In the genomic region with DNA sequence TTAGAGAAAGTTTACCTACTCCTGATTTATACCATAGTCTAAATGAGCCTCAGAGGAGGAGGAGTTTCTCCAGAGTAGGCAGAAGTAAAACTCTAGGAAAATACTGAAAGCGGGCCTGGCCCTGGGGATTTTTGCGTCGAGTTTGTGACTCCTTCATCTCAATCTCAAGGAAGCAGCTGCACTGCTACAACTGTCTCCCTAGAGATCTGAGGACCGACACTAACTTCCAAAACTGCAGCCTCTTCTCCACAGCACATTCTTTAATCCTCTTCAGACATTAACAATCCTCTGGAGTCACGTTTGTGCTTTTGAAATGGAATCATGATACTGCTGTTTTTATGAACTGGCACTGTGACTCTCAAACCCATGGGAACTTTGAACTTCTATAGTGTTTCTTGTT, we compare ENCODE assay signal across 22 cellular contexts.
DNase-seq lines count a peak whose midpoint lies in the region; ATAC-seq and TF ChIP-seq lines count a peak whose summit lies in the region.
"Had no signal": no experiment of that assay in that cellular context is flagged by ENCODE, and none has a peak within 500 bp of the region (broad histone marks: within the 10 kb centered on the region; RNA-seq: fewer than 3 reads in every experiment).

No MANE protein-coding gene starts in this region.

- H3K27ac ChIP-seq in heart right ventricle (peak overlapping the region in 2 of 10 donors; percentile 29 to 49), right cardiac atrium (ENCODE audit: low read length) (no peak overlapping the region), left ventricle myocardium inferior (replicated peaks) (peak overlapping the region; percentile 17), neural progenitor cell (no peak overlapping the region)
- H3K27ac ChIP-seq: KMS-11, PC-9 had no signal

- no peak overlapping the region for H3K27ac Mint-ChIP-seq in neural progenitor cell
- H3K27ac Mint-ChIP-seq: CD8-positive, alpha-beta memory T cell had no signal

- no peaks in the 10 kb centered on the region for H4K20me1 ChIP-seq in neural progenitor cell (ENCODE audit: low read depth)

- peaks cover 7% of the 10 kb centered on the region for H3K4me1 Mint-ChIP-seq in neural progenitor cell
- H3K4me1 Mint-ChIP-seq: CD8-positive, alpha-beta memory T cell had no signal

- H3K4me3 ChIP-seq in heart right ventricle = no peak overlapping the region
- no peak overlapping the region for H3K4me3 ChIP-seq in right cardiac atrium (ENCODE audit: low read length)
- H3K4me3 ChIP-seq in left ventricle myocardium inferior = no peak overlapping the region
- H3K4me3 ChIP-seq in neural progenitor cell = no peak overlapping the region
- H3K4me3 ChIP-seq: PC-9 had no signal

- H3K36me3 Mint-ChIP-seq in neural progenitor cell = no peaks in the 10 kb centered on the region
- H3K36me3 Mint-ChIP-seq: CD8-positive, alpha-beta memory T cell had no signal

- peaks cover 6% of the 10 kb centered on the region for H3K27me3 Mint-ChIP-seq in neural progenitor cell (ENCODE audit: insufficient read depth, low read depth)
- H3K27me3 Mint-ChIP-seq: CD8-positive, alpha-beta memory T cell had no signal

- H3K9me3 ChIP-seq in heart right ventricle (no peaks in the 10 kb centered on the region), right cardiac atrium (ENCODE audit: control insufficient read depth, low read length) (no peaks in the 10 kb centered on the region), left ventricle myocardium inferior (replicated peaks) (no peaks in the 10 kb centered on the region), neural progenitor cell (ENCODE audit: low read depth) (no peaks in the 10 kb centered on the region)

- peak overlapping the region; percentile 28 for H2AFZ ChIP-seq in neural progenitor cell (replicated peaks)
- H2AFZ ChIP-seq: PC-9 had no signal

- H3K27me3 ChIP-seq in heart right ventricle (no peaks in the 10 kb centered on the region), right cardiac atrium (ENCODE audit: control insufficient read depth, insufficient read depth) (no peaks in the 10 kb centered on the region), left ventricle myocardium inferior (ENCODE audit: low read depth) (no peaks in the 10 kb centered on the region), neural progenitor cell (no peaks in the 10 kb centered on the region)

- ATAC-seq in heart right ventricle = peak in 6 of 8 donors; percentile 28 to 84 (median 49)
- no peak for ATAC-seq in right cardiac atrium
- ATAC-seq: HCT116, SK-N-SH treated with all-trans-retinoic acid at 6 μM for 48 hours had no signal

- H3K36me3 ChIP-seq in heart right ventricle = no peaks in the 10 kb centered on the region
- no peaks in the 10 kb centered on the region for H3K36me3 ChIP-seq in left ventricle myocardium inferior
- H3K36me3 ChIP-seq in neural progenitor cell = no peaks in the 10 kb centered on the region

- DNase-seq in heart right ventricle = peak in 1 of 2 donors; percentile 33
- DNase-seq in right cardiac atrium = no peak
- no peak for DNase-seq in left ventricle myocardium inferior
- DNase-seq in neural progenitor cell (ENCODE audit: low spot score) = no peak
- DNase-seq in AML-193 (lab: John Stamatoyannopoulos, UW) = no peak
- no peak for DNase-seq in dermis blood vessel endothelial cell
- DNase-seq in kidney glomerular epithelial cell (lab: John Stamatoyannopoulos, UW) = no peak
- DNase-seq: C1 segment of cervical spinal cord; Calu3; CD8-positive, alpha-beta memory T cell; DMS153; GOT3; IMR-90; MV-4-11; NCI-H1694 treated with DMSO at 0.1 percent for 48 hours; NCI-H69; PC-9; RPMI8226; SIG-M5 had no signal

- no peaks in the 10 kb centered on the region for H3K9me3 Mint-ChIP-seq in neural progenitor cell

- H3F3A ChIP-seq in neural progenitor cell (ENCODE audit: low read depth) = no peaks in the 10 kb centered on the region

- no peak overlapping the region for H3K4me3 Mint-ChIP-seq in neural progenitor cell
- H3K4me3 Mint-ChIP-seq: CD8-positive, alpha-beta memory T cell had no signal

- no peaks in the 10 kb centered on the region for H3K79me2 ChIP-seq in neural progenitor cell (ENCODE audit: low read depth)

- WGBS in heart right ventricle, 2 donors = 38 to 41% methylated on average over 5 of the region's 5 CpGs
- 38% methylated on average over 5 of the region's 5 CpGs for WGBS in right cardiac atrium

- TF ChIP-seq CTCF in heart right ventricle (IDR thresholded peaks at IDR 0.05) (no peak), left ventricle myocardium inferior (IDR thresholded peaks at IDR 0.05; ENCODE audit: borderline replicate concordance) (no peak), neural progenitor cell (IDR thresholded peaks at IDR 0.05) (no peak)

- H3K4me2 ChIP-seq in neural progenitor cell = no peak overlapping the region
- H3K4me2 ChIP-seq: KMS-11, PC-9 had no signal

- peaks cover 0 to 13% (median 4%) of the 10 kb centered on the region in 9 donors for H3K4me1 ChIP-seq in heart right ventricle
- H3K4me1 ChIP-seq in right cardiac atrium (ENCODE audit: control insufficient read depth, insufficient read depth, low read length) = no peaks in the 10 kb centered on the region
- H3K4me1 ChIP-seq in left ventricle myocardium inferior = peaks cover 12% of the 10 kb centered on the region
- H3K4me1 ChIP-seq in neural progenitor cell = no peaks in the 10 kb centered on the region

- intact Hi-C loops in heart right ventricle (cut with DNase I) (loop anchor here in 2 of 10 donors (10.0 kb wide), 2 partner anchors 435 to 445 kb away; no protein-coding TSS in a partner anchor), right cardiac atrium (cut with DNase I) (loop anchor here in 2 of 4 donors (10.0 kb wide), 2 partner anchors 285 to 305 kb away; a partner anchor contains a TSS), left ventricle myocardium inferior (cut with micrococcal nuclease) (no loop called here)

- no peak overlapping the region for H3K9ac ChIP-seq in neural progenitor cell
- H3K9ac ChIP-seq: KMS-11 had no signal

Comparison
In these comparisons a context has a peak if more than half of its experiments do, and no peak if none do; other contexts are left out.
1. ATAC-seq: peak in heart right ventricle (6 of 8); none in right cardiac atrium (0 of 2).